Comparison of ENCODE assay signal across 1 cellular context in genomic region chr6:156146891-156147290, GRCh38.
TF ChIP-seq lines count a peak whose summit lies in the region.

No MANE protein-coding gene starts in this region.

TF ChIP-seq in GM23338, 12 proteins besides CTCF, POLR2A, EP300 and RAD21 (continued from another document):
- TF ChIP-seq, protein P1, sequence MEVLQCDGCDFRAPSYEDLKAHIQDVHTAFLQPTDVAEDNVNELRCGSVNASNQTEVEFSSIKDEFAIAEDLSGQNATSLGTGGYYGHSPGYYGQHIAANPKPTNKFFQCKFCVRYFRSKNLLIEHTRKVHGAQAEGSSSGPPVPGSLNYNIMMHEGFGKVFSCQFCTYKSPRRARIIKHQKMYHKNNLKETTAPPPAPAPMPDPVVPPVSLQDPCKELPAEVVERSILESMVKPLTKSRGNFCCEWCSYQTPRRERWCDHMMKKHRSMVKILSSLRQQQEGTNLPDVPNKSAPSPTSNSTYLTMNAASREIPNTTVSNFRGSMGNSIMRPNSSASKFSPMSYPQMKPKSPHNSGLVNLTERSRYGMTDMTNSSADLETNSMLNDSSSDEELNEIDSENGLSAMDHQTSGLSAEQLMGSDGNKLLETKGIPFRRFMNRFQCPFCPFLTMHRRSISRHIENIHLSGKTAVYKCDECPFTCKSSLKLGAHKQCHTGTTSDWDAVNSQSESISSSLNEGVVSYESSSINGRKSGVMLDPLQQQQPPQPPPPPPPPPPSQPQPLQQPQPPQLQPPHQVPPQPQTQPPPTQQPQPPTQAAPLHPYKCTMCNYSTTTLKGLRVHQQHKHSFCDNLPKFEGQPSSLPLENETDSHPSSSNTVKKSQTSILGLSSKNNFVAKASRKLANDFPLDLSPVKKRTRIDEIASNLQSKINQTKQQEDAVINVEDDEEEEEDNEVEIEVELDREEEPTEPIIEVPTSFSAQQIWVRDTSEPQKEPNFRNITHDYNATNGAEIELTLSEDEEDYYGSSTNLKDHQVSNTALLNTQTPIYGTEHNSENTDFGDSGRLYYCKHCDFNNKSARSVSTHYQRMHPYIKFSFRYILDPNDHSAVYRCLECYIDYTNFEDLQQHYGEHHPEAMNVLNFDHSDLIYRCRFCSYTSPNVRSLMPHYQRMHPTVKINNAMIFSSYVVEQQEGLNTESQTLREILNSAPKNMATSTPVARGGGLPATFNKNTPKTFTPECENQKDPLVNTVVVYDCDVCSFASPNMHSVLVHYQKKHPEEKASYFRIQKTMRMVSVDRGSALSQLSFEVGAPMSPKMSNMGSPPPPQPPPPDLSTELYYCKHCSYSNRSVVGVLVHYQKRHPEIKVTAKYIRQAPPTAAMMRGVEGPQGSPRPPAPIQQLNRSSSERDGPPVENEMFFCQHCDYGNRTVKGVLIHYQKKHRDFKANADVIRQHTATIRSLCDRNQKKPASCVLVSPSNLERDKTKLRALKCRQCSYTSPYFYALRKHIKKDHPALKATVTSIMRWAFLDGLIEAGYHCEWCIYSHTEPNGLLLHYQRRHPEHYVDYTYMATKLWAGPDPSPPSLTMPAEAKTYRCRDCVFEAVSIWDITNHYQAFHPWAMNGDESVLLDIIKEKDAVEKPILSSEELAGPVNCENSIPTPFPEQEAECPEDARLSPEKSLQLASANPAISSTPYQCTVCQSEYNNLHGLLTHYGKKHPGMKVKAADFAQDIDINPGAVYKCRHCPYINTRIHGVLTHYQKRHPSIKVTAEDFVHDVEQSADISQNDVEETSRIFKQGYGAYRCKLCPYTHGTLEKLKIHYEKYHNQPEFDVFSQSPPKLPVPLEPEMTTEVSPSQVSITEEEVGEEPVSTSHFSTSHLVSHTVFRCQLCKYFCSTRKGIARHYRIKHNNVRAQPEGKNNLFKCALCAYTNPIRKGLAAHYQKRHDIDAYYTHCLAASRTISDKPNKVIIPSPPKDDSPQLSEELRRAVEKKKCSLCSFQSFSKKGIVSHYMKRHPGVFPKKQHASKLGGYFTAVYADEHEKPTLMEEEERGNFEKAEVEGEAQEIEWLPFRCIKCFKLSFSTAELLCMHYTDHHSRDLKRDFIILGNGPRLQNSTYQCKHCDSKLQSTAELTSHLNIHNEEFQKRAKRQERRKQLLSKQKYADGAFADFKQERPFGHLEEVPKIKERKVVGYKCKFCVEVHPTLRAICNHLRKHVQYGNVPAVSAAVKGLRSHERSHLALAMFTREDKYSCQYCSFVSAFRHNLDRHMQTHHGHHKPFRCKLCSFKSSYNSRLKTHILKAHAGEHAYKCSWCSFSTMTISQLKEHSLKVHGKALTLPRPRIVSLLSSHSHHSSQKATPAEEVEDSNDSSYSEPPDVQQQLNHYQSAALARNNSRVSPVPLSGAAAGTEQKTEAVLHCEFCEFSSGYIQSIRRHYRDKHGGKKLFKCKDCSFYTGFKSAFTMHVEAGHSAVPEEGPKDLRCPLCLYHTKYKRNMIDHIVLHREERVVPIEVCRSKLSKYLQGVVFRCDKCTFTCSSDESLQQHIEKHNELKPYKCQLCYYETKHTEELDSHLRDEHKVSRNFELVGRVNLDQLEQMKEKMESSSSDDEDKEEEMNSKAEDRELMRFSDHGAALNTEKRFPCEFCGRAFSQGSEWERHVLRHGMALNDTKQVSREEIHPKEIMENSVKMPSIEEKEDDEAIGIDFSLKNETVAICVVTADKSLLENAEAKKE (CRISPR knock-in tag; IDR thresholded peaks at IDR 0.05) = no peak
